In the genomic region with DNA sequence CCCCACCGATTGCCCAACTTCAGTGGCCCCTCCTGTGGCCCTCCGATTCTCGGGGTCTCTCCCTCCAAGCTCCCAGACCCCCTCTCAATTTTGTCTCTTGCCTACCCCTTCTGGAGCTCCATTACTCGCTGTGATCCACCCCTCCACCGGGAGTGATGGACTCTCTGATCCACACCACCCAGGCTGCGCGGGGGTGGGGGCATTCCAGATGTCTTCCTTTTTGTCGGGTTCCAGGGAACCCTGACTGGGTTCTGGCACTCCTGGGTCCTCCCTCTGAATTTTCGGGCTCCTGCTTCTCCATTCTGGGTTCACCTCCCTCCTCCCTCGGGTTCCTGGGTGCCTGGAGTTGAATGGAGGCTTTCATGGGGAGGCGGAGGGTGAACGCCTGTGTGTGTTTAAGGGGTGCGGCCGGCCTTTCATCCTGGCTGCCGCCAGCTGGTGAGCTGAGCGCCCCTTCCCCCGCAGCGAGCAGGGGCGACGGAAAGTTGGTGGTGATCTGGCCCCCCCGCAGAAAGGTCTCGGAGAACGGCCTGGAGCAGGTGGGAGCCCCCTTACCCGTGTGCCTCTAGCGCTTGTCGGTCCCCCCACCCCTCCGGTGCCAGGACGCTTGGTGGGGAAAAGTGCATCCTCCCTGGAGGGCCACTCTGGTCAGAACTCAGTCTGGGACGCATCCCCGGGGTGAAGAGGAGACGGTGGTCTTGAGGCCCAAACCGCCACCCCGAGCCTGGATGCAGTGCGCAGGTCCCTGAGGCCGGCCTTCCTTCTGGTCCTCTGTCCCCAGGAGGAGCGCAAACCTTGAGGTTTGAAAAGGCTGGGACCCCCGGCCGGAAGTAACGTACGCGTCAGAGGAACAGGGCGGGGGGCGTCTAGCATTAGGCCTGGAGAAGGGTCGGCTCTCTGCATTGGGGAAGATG, we compare ENCODE assay signal across 8 cellular contexts. TPM values are rescaled to one million over a fixed set of nuclear protein-coding genes. Genes with fewer than 3 reads are reported as not detected.
DNase-seq lines count a peak whose midpoint lies in the region; ATAC-seq and TF ChIP-seq lines count a peak whose summit lies in the region.

No MANE protein-coding gene starts in this region.

- DNase-seq in activated naive CD4-positive, alpha-beta T cell treated with Interleukin-2 at 50 U/mL for 16 hours, result peak; percentile 46
- DNase-seq in activated naive CD4-positive, alpha-beta T cell treated with anti-CD3 and anti-CD28 coated beads, Interleukin-2, amount 50 U/mL, for 16 hours, result no peak
- peak; percentile 67 for DNase-seq in SK-N-SH
- DNase-seq in endothelial cell (ENCODE audit: low spot score), result no peak
- DNase-seq in naive thymus-derived CD4-positive, alpha-beta T cell, result peak in 2 of 9 donors; percentile 21 to 67
- no peak for DNase-seq in GOT3 (lab: John Stamatoyannopoulos, UW)
- DNase-seq in GM10248 (ENCODE audit: extremely low spot score), result no peak

- H4K20me1 ChIP-seq in SK-N-SH (ENCODE audit: insufficient read depth), result no peaks in the 10 kb centered on the region

- no peaks in the 10 kb centered on the region for H3K79me2 ChIP-seq in SK-N-SH (ENCODE audit: insufficient read depth)

- peak overlapping the region; percentile 93 for H3K4me2 ChIP-seq in SK-N-SH

- H3K9me3 Mint-ChIP-seq in endothelial cell (ENCODE audit: unreplicated experiment), result no peaks in the 10 kb centered on the region
- H3K9me3 Mint-ChIP-seq in naive thymus-derived CD4-positive, alpha-beta T cell, result peaks cover 0 to 1% (median 0%) of the 10 kb centered on the region in 11 donors

- H3K27ac Mint-ChIP-seq in endothelial cell (ENCODE audit: unreplicated experiment), result no peak overlapping the region
- peak overlapping the region; percentile 62 to 89 (median 79) for H3K27ac Mint-ChIP-seq in naive thymus-derived CD4-positive, alpha-beta T cell

- POLR2A ChIA-PET in SK-N-SH (lab: Yijun Ruan, JAX), result interaction anchor here (0.7 to 1.6 kb wide), 5 partner anchors 15 to 921 kb away, joined by 3 to 6 read pairs (median 4); a partner anchor contains a TSS
- POLR2A ChIA-PET in naive thymus-derived CD4-positive, alpha-beta T cell (lab: Charles Lee), result interaction anchor here (0.5 to 2.5 kb wide), 7 partner anchors 16 to 195 kb away, joined by 3 to 10 read pairs (median 3); a partner anchor contains a TSS
- POLR2A ChIA-PET in GM10248 (lab: Yijun Ruan, JAX), result no interaction called here

- ATAC-seq in naive thymus-derived CD4-positive, alpha-beta T cell, result no peak
- no peak for ATAC-seq in HG02885 (IDR thresholded peaks at IDR 0.05; ENCODE audit: poor library complexity, unreplicated experiment)

- TF ChIP-seq CTCF in SK-N-SH (IDR thresholded peaks at IDR 0.05) (peak; percentile 15; the same call in 1 of the 2 replicates), endothelial cell (IDR thresholded peaks at IDR 0.05; ENCODE audit: unreplicated experiment) (no peak), GM10248 (IDR thresholded peaks at IDR 0.05; ENCODE audit: control extremely low read depth, extremely low read depth, low read depth, missing control alignments) (no peak)

- H3K9ac ChIP-seq in SK-N-SH, result peak overlapping the region; percentile 70

- peaks cover 3% of the 10 kb centered on the region for H3K4me1 Mint-ChIP-seq in endothelial cell (ENCODE audit: unreplicated experiment)
- peaks cover 7 to 24% (median 10%) of the 10 kb centered on the region in 7 donors for H3K4me1 Mint-ChIP-seq in naive thymus-derived CD4-positive, alpha-beta T cell

- H3K36me3 ChIP-seq in SK-N-SH (replicated peaks in 1 of 2; ENCODE audit: control insufficient read depth in 1 of 2, insufficient read depth in 2 of 2, low read length in 1 of 2), result no peaks in the 10 kb centered on the region
- H3K36me3 ChIP-seq in naive thymus-derived CD4-positive, alpha-beta T cell (ENCODE audit: control insufficient read depth in 2 of 3, insufficient read depth in 3 of 3, low read length in 3 of 3), result no peaks in the 10 kb centered on the region

- WGBS in SK-N-SH (ENCODE audit: low lambda C conversion rate), result 10% methylated on average over 20 of the region's 44 CpGs

- H3K4me1 ChIP-seq in SK-N-SH (ENCODE audit: control insufficient read depth in 1 of 2, insufficient read depth in 2 of 2, low read depth in 1 of 2, low read length in 1 of 2), result peaks cover 0 to 14% of the 10 kb centered on the region in 2 experiments; a peak in 1 of 4 replicates
- peaks cover 9 to 18% of the 10 kb centered on the region in 2 donors for H3K4me1 ChIP-seq in naive thymus-derived CD4-positive, alpha-beta T cell (ENCODE audit: control insufficient read depth in 2 of 2, insufficient read depth in 2 of 2, low read length in 2 of 2)

- H3K9me2 ChIP-seq in SK-N-SH, result no peaks in the 10 kb centered on the region

- intact Hi-C loops in naive thymus-derived CD4-positive, alpha-beta T cell (cut with micrococcal nuclease), result loop anchor here (1.0 to 5.0 kb wide), 12 partner anchors 7 to 613 kb away; a partner anchor contains a TSS

- CTCF ChIA-PET in SK-N-SH (lab: Yijun Ruan, JAX), result interaction anchor here (0.7 to 6.7 kb wide), 28 partner anchors 8 to 289 kb away, joined by 3 to 146 read pairs (median 4); a partner anchor contains a TSS
- CTCF ChIA-PET in naive thymus-derived CD4-positive, alpha-beta T cell (lab: Charles Lee), result interaction anchor here (0.5 to 3.8 kb wide), 13 partner anchors 7 to 1097 kb away, joined by 3 to 22 read pairs (median 4); a partner anchor contains a TSS
- CTCF ChIA-PET in GM10248 (lab: Yijun Ruan, JAX), result interaction anchor here (0.9 to 6.9 kb wide), 19 partner anchors 8 to 237 kb away, joined by 3 to 106 read pairs (median 5); a partner anchor contains a TSS

- H3K27me3 ChIP-seq in SK-N-SH (ENCODE audit: insufficient read depth), result no peaks in the 10 kb centered on the region
- H3K27me3 ChIP-seq in naive thymus-derived CD4-positive, alpha-beta T cell (ENCODE audit: control insufficient read depth in 2 of 2, insufficient read depth in 2 of 2, low read length in 2 of 2), result no peaks in the 10 kb centered on the region

- TF ChIP-seq RAD21 in SK-N-SH (IDR thresholded peaks at IDR 0.05; ENCODE audit: low read length), result no peak

- no peaks in the 10 kb centered on the region for H3K36me3 Mint-ChIP-seq in endothelial cell (ENCODE audit: low read depth, unreplicated experiment)
- no peaks in the 10 kb centered on the region for H3K36me3 Mint-ChIP-seq in naive thymus-derived CD4-positive, alpha-beta T cell

- H2AFZ ChIP-seq in SK-N-SH (ENCODE audit: low read depth), result peak overlapping the region; percentile 99

- H3K27me3 Mint-ChIP-seq in endothelial cell (ENCODE audit: unreplicated experiment), result peaks cover 12% of the 10 kb centered on the region
- H3K27me3 Mint-ChIP-seq in naive thymus-derived CD4-positive, alpha-beta T cell, result peaks cover 0 to 10% (median 0%) of the 10 kb centered on the region in 5 donors

- H3K4me3 Mint-ChIP-seq in endothelial cell (ENCODE audit: unreplicated experiment), result peak overlapping the region; percentile 90
- peak overlapping the region; percentile 87 to 99 (median 93) for H3K4me3 Mint-ChIP-seq in naive thymus-derived CD4-positive, alpha-beta T cell

- H3K9me3 ChIP-seq in SK-N-SH, result no peaks in the 10 kb centered on the region
- no peaks in the 10 kb centered on the region for H3K9me3 ChIP-seq in naive thymus-derived CD4-positive, alpha-beta T cell (ENCODE audit: control insufficient read depth in 2 of 3, low read length in 3 of 3)

- no peak for TF ChIP-seq EP300 in SK-N-SH (IDR thresholded peaks at IDR 0.05; ENCODE audit: borderline replicate concordance in 1 of 2, low read depth in 1 of 2, low read length in 1 of 2)

- H3K4me3 ChIP-seq in SK-N-SH (ENCODE audit: low read depth in 2 of 2, low read length in 1 of 2), result peak overlapping the region; percentile 60 to 85
- peak overlapping the region; percentile 91 for H3K4me3 ChIP-seq in naive thymus-derived CD4-positive, alpha-beta T cell (ENCODE audit: low read length)

- no peaks in the 10 kb centered on the region for H3F3A ChIP-seq in SK-N-SH (replicated peaks; ENCODE audit: insufficient read depth)

- peak overlapping the region; percentile 24 to 50; a peak in 3 of 4 replicates for H3K27ac ChIP-seq in SK-N-SH (ENCODE audit: low read depth in 2 of 2, low read length in 1 of 2)
- H3K27ac ChIP-seq in naive thymus-derived CD4-positive, alpha-beta T cell (ENCODE audit: low read depth, low read length), result peak overlapping the region; percentile 50

TF ChIP-seq in SK-N-SH, 30 proteins besides CTCF, POLR2A, EP300 and RAD21 (continues in another document):
- no peak for TF ChIP-seq NFIC (IDR thresholded peaks at IDR 0.05; ENCODE audit: borderline replicate concordance)

RNA-seq across cellular contexts. Expression of a gene that starts 1.6 kb away (rescaled TPM):
- polyA plus RNA-seq in SK-N-SH (2012; rRNA removed), result 1.6 and 2.6 TPM in 2 replicates
- 2.0 and 2.2 TPM in 2 replicates for polyA plus RNA-seq in SK-N-SH (2012; cell fraction: cytosol; rRNA removed)
- polyA plus RNA-seq in SK-N-SH (2012; cell fraction: nucleus; rRNA removed), result 2.5 and 5.0 TPM in 2 replicates
- total RNA-seq in endothelial cell (ENCODE audit: unreplicated experiment), result not detected
- total RNA-seq in naive thymus-derived CD4-positive, alpha-beta T cell, result 1 to 10 TPM in 2 of 5 experiments, under 1 TPM in 3; 0.58 to 1.9 (median 0.91) TPM
- under 1 TPM; 0.18 to 0.19 TPM for polyA plus RNA-seq in naive thymus-derived CD4-positive, alpha-beta T cell

RNA-seq across cellular contexts. Expression of a gene that starts 11.4 kb away (rescaled TPM):
- not detected in 2 replicates for polyA plus RNA-seq in SK-N-SH (2012; rRNA removed)
- not detected in 2 replicates for polyA plus RNA-seq in SK-N-SH (2012; cell fraction: cytosol; rRNA removed)
- polyA plus RNA-seq in SK-N-SH (2012; cell fraction: nucleus; rRNA removed), result not detected in 2 replicates
- not detected for total RNA-seq in endothelial cell (ENCODE audit: unreplicated experiment)
- total RNA-seq in naive thymus-derived CD4-positive, alpha-beta T cell, result under 1 TPM in 3 of 5 experiments, not detected in 2; 0.34 to 0.78 (median 0.60) TPM
- not detected for polyA plus RNA-seq in naive thymus-derived CD4-positive, alpha-beta T cell

RNA-seq across cellular contexts. Expression of a gene that starts 12.3 kb away (rescaled TPM):
- polyA plus RNA-seq in SK-N-SH (2012; rRNA removed), result 5.2 and 5.5 TPM in 2 replicates
- polyA plus RNA-seq in SK-N-SH (2012; cell fraction: cytosol; rRNA removed), result 4.3 and 5.5 TPM in 2 replicates
- 3.1 and 3.6 TPM in 2 replicates for polyA plus RNA-seq in SK-N-SH (2012; cell fraction: nucleus; rRNA removed)
- total RNA-seq in endothelial cell (ENCODE audit: unreplicated experiment), result 0.90 TPM
- total RNA-seq in naive thymus-derived CD4-positive, alpha-beta T cell, result under 1 TPM in 1 of 5 experiments, not detected in 4; 0.22 TPM
- not detected for polyA plus RNA-seq in naive thymus-derived CD4-positive, alpha-beta T cell

RNA-seq across cellular contexts. Expression of a gene that starts 16.4 kb away (rescaled TPM):
- polyA plus RNA-seq in SK-N-SH (2012; rRNA removed), result 11.7 and 19.0 TPM in 2 replicates
- 12.1 and 16.7 TPM in 2 replicates for polyA plus RNA-seq in SK-N-SH (2012; cell fraction: cytosol; rRNA removed)
- 24.4 and 35.4 TPM in 2 replicates for polyA plus RNA-seq in SK-N-SH (2012; cell fraction: nucleus; rRNA removed)
- total RNA-seq in endothelial cell (ENCODE audit: unreplicated experiment), result 29.5 TPM
- 10 to 100 TPM; 32.6 to 87.3 (median 62.5) TPM for total RNA-seq in naive thymus-derived CD4-positive, alpha-beta T cell
- polyA plus RNA-seq in naive thymus-derived CD4-positive, alpha-beta T cell, result 1 to 10 TPM; 3.0 to 4.0 TPM

RNA-seq across cellular contexts. Expression of a gene that starts 42.6 kb away (rescaled TPM):
- 9.3 TPM in 2 replicates for polyA plus RNA-seq in SK-N-SH (2012; rRNA removed)
- 5.5 and 7.5 TPM in 2 replicates for polyA plus RNA-seq in SK-N-SH (2012; cell fraction: cytosol; rRNA removed)
- 6.4 and 7.6 TPM in 2 replicates for polyA plus RNA-seq in SK-N-SH (2012; cell fraction: nucleus; rRNA removed)
- total RNA-seq in endothelial cell (ENCODE audit: unreplicated experiment), result 6.3 TPM
- total RNA-seq in naive thymus-derived CD4-positive, alpha-beta T cell, result 100 to 1,000 TPM in 1 of 5 experiments, 10 to 100 TPM in 4; 32.1 to 118 (median 83.2) TPM
- polyA plus RNA-seq in naive thymus-derived CD4-positive, alpha-beta T cell, result 100 to 1,000 TPM in 1 of 2 donors, 10 to 100 TPM in 1; 76.4 to 120 TPM

Comparison
In these comparisons a context has a peak if more than half of its experiments do, and no peak if none do; other contexts are left out.
1. DNase-seq: peak in activated naive CD4-positive, alpha-beta T cell treated with Interleukin-2 at 50 U/mL for 16 hours (single experiment) and SK-N-SH (single experiment); none in activated naive CD4-positive, alpha-beta T cell treated with anti-CD3 and anti-CD28 coated beads, Interleukin-2, amount 50 U/mL, for 16 hours (single experiment), endothelial cell (single experiment), GOT3 (single experiment) and GM10248 (single experiment).